ENCODE assay signal across 7 cellular contexts in the genomic region with DNA sequence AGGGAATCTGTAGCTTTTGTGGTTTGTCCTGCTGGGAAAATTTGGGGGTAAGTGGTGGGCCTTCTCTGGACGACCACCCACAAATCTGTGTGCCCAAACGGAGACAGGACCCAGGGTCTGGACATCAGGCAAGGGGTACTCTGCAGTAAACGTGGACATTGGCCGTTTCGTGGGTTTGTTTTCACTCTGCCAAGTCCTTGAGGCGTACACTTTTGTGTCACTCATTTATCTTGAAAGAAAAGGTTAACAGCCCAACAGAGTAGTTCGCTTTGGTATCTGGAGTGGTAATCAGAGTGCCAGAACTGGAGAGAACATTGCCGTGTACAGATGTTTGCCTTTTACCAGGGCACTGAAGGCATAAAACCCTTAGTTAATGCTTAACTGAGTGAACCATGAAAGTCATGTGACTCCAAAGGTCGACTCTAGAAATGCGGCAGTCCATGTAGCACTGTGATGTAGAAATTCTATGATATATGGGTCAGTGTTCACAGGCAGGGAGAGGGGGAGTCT. TPM values are rescaled to one million over a fixed set of nuclear protein-coding genes. Genes with fewer than 3 reads are reported as not detected.
A peak's percentile ranks its signal among the peaks of the same experiment; 100 is the strongest.
DNase-seq lines count a peak whose midpoint lies in the region; ATAC-seq and TF ChIP-seq lines count a peak whose summit lies in the region.
"Had no signal": no experiment of that assay in that cellular context is flagged by ENCODE, and none has a peak within 500 bp of the region (broad histone marks: within the 10 kb centered on the region; RNA-seq: fewer than 3 reads in every experiment).

No MANE protein-coding gene starts in this region.

- no peaks in the 10 kb centered on the region for H3K9me3 ChIP-seq in lung (ENCODE audit: control insufficient read depth in 2 of 2, insufficient read depth in 1 of 2, low read length in 1 of 2)

- H3K27ac ChIP-seq in lung (ENCODE audit: low read depth in 1 of 2, low read length in 1 of 2) = peak overlapping the region; percentile 98 to 99

- H3K27me3 Mint-ChIP-seq in activated T-helper 1 cell treated with anti-CD3 and anti-CD28 coated beads, Interleukin-12 subunit alpha, Interleukin-12 subunit beta, Interleukin-2, Interleukin-4 antibody, amounts not matched to agents 30 ng/mL and 10 ng/mL and 1 ng/mL, durations not matched to agents 14 hours and 24 hours and 36 hours (ENCODE audit: insufficient read depth) = no peaks in the 10 kb centered on the region

- no peak for TF ChIP-seq CTCF in lung (IDR thresholded peaks at IDR 0.05; ENCODE audit: control extremely low read depth, extremely low read depth)

- peak; percentile 13 for DNase-seq in NCI-H82 (lab: John Stamatoyannopoulos, UW)
- DNase-seq in NCI-H82 treated with DMSO at 0.1 percent for 48 hours (lab: John Stamatoyannopoulos, UW; ENCODE audit: unreplicated experiment) = no peak
- DNase-seq in activated T-helper 1 cell treated with anti-CD3 and anti-CD28 coated beads, Interleukin-12 subunit alpha, Interleukin-12 subunit beta, Interleukin-2, Interleukin-4 antibody, amounts not matched to agents 30 ng/mL and 10 ng/mL and 1 ng/mL, durations not matched to agents 14 hours and 24 hours and 36 hours (ENCODE audit: low spot score) = no peak
- DNase-seq in lung (ENCODE audit: low spot score) = peak; percentile 47
- no peak for DNase-seq in NCI-H2081 (lab: John Stamatoyannopoulos, UW)
- no peak for DNase-seq in NCI-H510A (lab: John Stamatoyannopoulos, UW)

- peaks cover 18 to 23% of the 10 kb centered on the region in 2 donors for H3K4me1 ChIP-seq in lung (ENCODE audit: control insufficient read depth in 2 of 2, insufficient read depth in 2 of 2, low read length in 2 of 2)

- peaks cover 6% of the 10 kb centered on the region for H3K36me3 Mint-ChIP-seq in activated T-helper 1 cell treated with anti-CD3 and anti-CD28 coated beads, Interleukin-12 subunit alpha, Interleukin-12 subunit beta, Interleukin-2, Interleukin-4 antibody, amounts not matched to agents 30 ng/mL and 10 ng/mL and 1 ng/mL, durations not matched to agents 14 hours and 24 hours and 36 hours (ENCODE audit: low read depth)

- intact Hi-C loops in activated T-helper 1 cell treated with anti-CD3 and anti-CD28 coated beads, Interleukin-12 subunit alpha, Interleukin-12 subunit beta, Interleukin-2, Interleukin-4 antibody, amounts not matched to agents 30 ng/mL and 10 ng/mL and 1 ng/mL, durations not matched to agents 14 hours and 24 hours and 36 hours (cut with micrococcal nuclease) = loop anchor here (1.0 to 2.0 kb wide), 3 partner anchors 41 to 152 kb away; a partner anchor contains a TSS

- H3K4me3 Mint-ChIP-seq in activated T-helper 1 cell treated with anti-CD3 and anti-CD28 coated beads, Interleukin-12 subunit alpha, Interleukin-12 subunit beta, Interleukin-2, Interleukin-4 antibody, amounts not matched to agents 30 ng/mL and 10 ng/mL and 1 ng/mL, durations not matched to agents 14 hours and 24 hours and 36 hours = peak overlapping the region; percentile 86

- 7 to 18% methylated on average over 10 of the region's 10 CpGs for whole genome bisulfite sequencing in lung, 2 donors

- no peaks in the 10 kb centered on the region for H3K9me3 Mint-ChIP-seq in activated T-helper 1 cell treated with anti-CD3 and anti-CD28 coated beads, Interleukin-12 subunit alpha, Interleukin-12 subunit beta, Interleukin-2, Interleukin-4 antibody, amounts not matched to agents 30 ng/mL and 10 ng/mL and 1 ng/mL, durations not matched to agents 14 hours and 24 hours and 36 hours

- ATAC-seq in lung (ENCODE audit: insufficient read depth, low FRiP score) = peak; percentile 30

- peak overlapping the region; percentile 94 for H3K4me3 ChIP-seq in lung

- H3K4me1 Mint-ChIP-seq in activated T-helper 1 cell treated with anti-CD3 and anti-CD28 coated beads, Interleukin-12 subunit alpha, Interleukin-12 subunit beta, Interleukin-2, Interleukin-4 antibody, amounts not matched to agents 30 ng/mL and 10 ng/mL and 1 ng/mL, durations not matched to agents 14 hours and 24 hours and 36 hours (ENCODE audit: low read depth) = peaks cover 42% of the 10 kb centered on the region

- H3K27me3 ChIP-seq in lung (ENCODE audit: control insufficient read depth, insufficient read depth) = no peaks in the 10 kb centered on the region

- peak overlapping the region; percentile 37 for H3K27ac Mint-ChIP-seq in activated T-helper 1 cell treated with anti-CD3 and anti-CD28 coated beads, Interleukin-12 subunit alpha, Interleukin-12 subunit beta, Interleukin-2, Interleukin-4 antibody, amounts not matched to agents 30 ng/mL and 10 ng/mL and 1 ng/mL, durations not matched to agents 14 hours and 24 hours and 36 hours

- H3K36me3 ChIP-seq in lung (ENCODE audit: control insufficient read depth in 2 of 2, insufficient read depth in 2 of 2, low read length in 2 of 2) = no peaks in the 10 kb centered on the region

RNA-seq across cellular contexts. Expression of a gene that starts 15.4 kb away (rescaled TPM):
- total RNA-seq in activated T-helper 1 cell treated with anti-CD3 and anti-CD28 coated beads, Interleukin-12 subunit alpha, Interleukin-12 subunit beta, Interleukin-2, Interleukin-4 antibody, amounts not matched to agents 30 ng/mL and 10 ng/mL and 1 ng/mL, durations not matched to agents 14 hours and 24 hours and 36 hours = 35.4 and 38.3 TPM in 2 replicates
- 10 to 100 TPM; 16.6 to 57.7 TPM for total RNA-seq in lung
- polyA plus RNA-seq in lung = 10 to 100 TPM; 46.9 to 50.1 TPM

RNA-seq across cellular contexts. Expression of a gene that starts 15.6 kb away (rescaled TPM):
- total RNA-seq in activated T-helper 1 cell treated with anti-CD3 and anti-CD28 coated beads, Interleukin-12 subunit alpha, Interleukin-12 subunit beta, Interleukin-2, Interleukin-4 antibody, amounts not matched to agents 30 ng/mL and 10 ng/mL and 1 ng/mL, durations not matched to agents 14 hours and 24 hours and 36 hours = 2.6 TPM in 2 replicates
- 1 to 10 TPM; 3.3 to 4.2 TPM for total RNA-seq in lung
- 1 to 10 TPM; 1.5 TPM for polyA plus RNA-seq in lung
- total RNA-seq: Daoy had no signal

RNA-seq across cellular contexts. Expression of a gene that starts 36.4 kb away (rescaled TPM):
- total RNA-seq in activated T-helper 1 cell treated with anti-CD3 and anti-CD28 coated beads, Interleukin-12 subunit alpha, Interleukin-12 subunit beta, Interleukin-2, Interleukin-4 antibody, amounts not matched to agents 30 ng/mL and 10 ng/mL and 1 ng/mL, durations not matched to agents 14 hours and 24 hours and 36 hours = not detected in 2 replicates
- total RNA-seq in lung = not detected
- not detected for polyA plus RNA-seq in lung
- total RNA-seq: Daoy had no signal

RNA-seq across cellular contexts. Expression of a gene that starts 41.9 kb away (rescaled TPM):
- total RNA-seq in activated T-helper 1 cell treated with anti-CD3 and anti-CD28 coated beads, Interleukin-12 subunit alpha, Interleukin-12 subunit beta, Interleukin-2, Interleukin-4 antibody, amounts not matched to agents 30 ng/mL and 10 ng/mL and 1 ng/mL, durations not matched to agents 14 hours and 24 hours and 36 hours = 20.0 and 21.2 TPM in 2 replicates
- 10 to 100 TPM; 26.2 to 41.2 TPM for total RNA-seq in lung
- polyA plus RNA-seq in lung = 10 to 100 TPM in 1 of 2 donors, 1 to 10 TPM in 1; 8.8 to 15.7 TPM

RNA-seq across cellular contexts. Expression of a gene that starts 57.9 kb away (rescaled TPM):
- 9.9 and 10.6 TPM in 2 replicates for total RNA-seq in activated T-helper 1 cell treated with anti-CD3 and anti-CD28 coated beads, Interleukin-12 subunit alpha, Interleukin-12 subunit beta, Interleukin-2, Interleukin-4 antibody, amounts not matched to agents 30 ng/mL and 10 ng/mL and 1 ng/mL, durations not matched to agents 14 hours and 24 hours and 36 hours
- 10 to 100 TPM in 1 of 2 donors, 1 to 10 TPM in 1; 8.5 to 10.6 TPM for total RNA-seq in lung
- polyA plus RNA-seq in lung = 1 to 10 TPM; 3.1 to 5.1 TPM

Comparison
In these comparisons a context has a peak if more than half of its experiments do, and no peak if none do; other contexts are left out.
1. DNase-seq: peak in NCI-H82 (single experiment) and lung (single experiment); none in NCI-H82 treated with DMSO at 0.1 percent for 48 hours (single experiment), activated T-helper 1 cell treated with anti-CD3 and anti-CD28 coated beads, Interleukin-12 subunit alpha, Interleukin-12 subunit beta, Interleukin-2, Interleukin-4 antibody, amounts not matched to agents 30 ng/mL and 10 ng/mL and 1 ng/mL, durations not matched to agents 14 hours and 24 hours and 36 hours (single experiment), NCI-H2081 (0 of 2) and NCI-H510A (single experiment).